ENCODE assay signal across 8 cellular contexts in the genomic region with DNA sequence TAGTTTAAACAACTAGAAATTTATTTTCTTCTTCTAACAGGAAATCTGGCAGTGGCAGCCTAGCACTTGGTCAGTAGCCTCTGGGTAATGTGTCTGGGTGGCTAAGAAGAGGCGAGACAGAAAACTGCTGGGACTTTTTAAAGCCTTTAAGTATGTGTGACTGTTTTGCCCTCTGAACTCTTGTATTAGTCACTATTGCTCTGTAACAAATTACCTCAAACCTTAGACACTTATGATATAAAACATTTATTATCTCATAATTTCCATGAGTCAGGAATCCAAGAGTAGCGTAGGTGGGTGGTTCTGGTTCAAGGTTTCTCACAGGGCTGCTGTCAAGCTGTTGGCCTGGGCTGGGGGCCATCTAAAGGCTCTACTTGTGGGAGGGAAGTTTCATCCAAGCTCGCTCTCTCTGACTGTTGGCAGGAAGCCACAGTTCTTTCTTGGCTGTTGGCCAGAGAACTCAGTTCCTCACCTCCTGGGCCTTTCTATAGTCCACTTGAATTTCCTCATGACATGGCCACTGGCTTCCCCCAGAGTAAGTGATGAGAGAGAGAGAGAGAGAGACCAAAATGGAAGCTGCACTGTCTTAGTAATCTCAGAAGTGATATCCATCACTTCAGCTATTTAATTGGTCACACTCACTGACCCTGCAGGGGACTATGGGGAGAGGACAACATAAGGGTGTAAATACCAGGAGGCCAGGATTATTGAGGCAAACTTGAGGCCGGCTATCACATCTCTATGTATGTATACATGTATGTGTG. TPM values are rescaled to one million over a fixed set of nuclear protein-coding genes. Genes with fewer than 3 reads are reported as not detected.
DNase-seq lines count a peak whose midpoint lies in the region; ATAC-seq, FAIRE-seq and TF ChIP-seq lines count a peak whose summit lies in the region.

No MANE protein-coding gene starts in this region.

- no peaks in the 10 kb centered on the region for H3K27me3 ChIP-seq in bronchial epithelial cell (ENCODE audit: control insufficient read depth, insufficient read depth, low read length)

- H3K4me3 ChIP-seq in AG09309 (ENCODE audit: control insufficient read depth, low read depth, low read length), result no peak overlapping the region
- H3K4me3 ChIP-seq in bronchial epithelial cell (ENCODE audit: low read depth, low read length), result no peak overlapping the region
- no peak overlapping the region for H3K4me3 ChIP-seq in lower leg skin (ENCODE audit: low read depth, poor library complexity, severe bottlenecking)

- H3K4me1 Mint-ChIP-seq in activated B cell treated with CpG ODN at 0.5 μM for 24 hours, result peaks cover 11% of the 10 kb centered on the region

- TF ChIP-seq CTCF in AG09309 (IDR thresholded peaks at IDR 0.05; ENCODE audit: control insufficient read depth, insufficient read depth, low read depth, low read length, missing control alignments) (no peak), activated B cell treated with CpG ODN at 0.5 μM for 24 hours (IDR thresholded peaks at IDR 0.05) (no peak), bronchial epithelial cell (IDR thresholded peaks at IDR 0.05; ENCODE audit: insufficient read depth, low read length, severe bottlenecking) (no peak), lower leg skin (IDR thresholded peaks at IDR 0.05) (no peak)

- no peaks in the 10 kb centered on the region for H3K36me3 Mint-ChIP-seq in activated B cell treated with CpG ODN at 0.5 μM for 24 hours (ENCODE audit: low read depth)

- intact Hi-C loops in activated B cell treated with CpG ODN at 0.5 μM for 24 hours (cut with micrococcal nuclease), result no loop called here
- intact Hi-C loops in lower leg skin (cut with DNase I; ENCODE audit: low total_unique reads), result no loop called here

- peak overlapping the region; percentile 15 for H3K27ac Mint-ChIP-seq in activated B cell treated with CpG ODN at 0.5 μM for 24 hours

- DNase-seq in AG09309 (ENCODE audit: low read depth), result peak; percentile 94
- peak; percentile 94 for DNase-seq in NCI-H1105 treated with DMSO at 0.1 percent for 48 hours (lab: John Stamatoyannopoulos, UW)
- no peak for DNase-seq in activated B cell treated with CpG ODN at 0.5 μM for 24 hours
- DNase-seq in bronchial epithelial cell (ENCODE audit: low read depth), result peak; percentile 99
- peak; percentile 80 to 96 for DNase-seq in lower leg skin (ENCODE audit: low spot score in 2 of 2)
- DNase-seq in stimulated activated CD4-positive, alpha-beta T cell treated with anti-CD3 and anti-CD28 coated beads, TNF-alpha, amount 100 ng/mL, for 24 hours (ENCODE audit: low read depth in 3 of 3), result peak; percentile 58 to 81 (median 77)
- no peak for DNase-seq in GM19238 (ENCODE audit: insufficient read length, low spot score)

- 42 to 45% methylated on average over 4 of the region's 4 CpGs for whole genome bisulfite sequencing in lower leg skin, 2 donors

- H3K9me3 Mint-ChIP-seq in activated B cell treated with CpG ODN at 0.5 μM for 24 hours, result no peaks in the 10 kb centered on the region

- H3K27me3 Mint-ChIP-seq in activated B cell treated with CpG ODN at 0.5 μM for 24 hours, result peaks cover 2% of the 10 kb centered on the region

- no peak for TF ChIP-seq POLR2A in lower leg skin (IDR thresholded peaks at IDR 0.05)

- FAIRE-seq in bronchial epithelial cell (lab: Jason Lieb, UNC), result no peak

- H3K4me3 Mint-ChIP-seq in activated B cell treated with CpG ODN at 0.5 μM for 24 hours, result no peak overlapping the region

- CTCF ChIA-PET in activated B cell treated with CpG ODN at 0.5 μM for 24 hours (lab: Charles Lee), result no interaction called here

- peak; percentile 73 for ATAC-seq in GM19395 (IDR thresholded peaks at IDR 0.05; ENCODE audit: unreplicated experiment)
- ATAC-seq in activated B cell treated with CpG ODN at 0.5 μM for 24 hours (ENCODE audit: low read depth), result peak; percentile 60

- POLR2A ChIA-PET in activated B cell treated with CpG ODN at 0.5 μM for 24 hours (lab: Charles Lee), result interaction anchor here (0.6 kb wide), 1 partner anchor 619 kb away, joined by 3 read pairs; no protein-coding TSS in a partner anchor

- H3K36me3 ChIP-seq in bronchial epithelial cell (ENCODE audit: control insufficient read depth, insufficient read depth, low read length), result no peaks in the 10 kb centered on the region

RNA-seq across cellular contexts. Expression of gene TBC1D22B, which starts 17.4 kb away (rescaled TPM):
- total RNA-seq in activated B cell treated with CpG ODN at 0.5 μM for 24 hours (10.7 and 11.1 TPM in 2 replicates), bronchial epithelial cell (4.7 and 6.7 TPM in 2 replicates), lower leg skin (10 to 100 TPM; 14.8 to 19.6 (median 17.6) TPM)

RNA-seq across cellular contexts. Expression of gene TMEM217, which starts 17.8 kb away (rescaled TPM):
- total RNA-seq in activated B cell treated with CpG ODN at 0.5 μM for 24 hours (0.54 and 1.0 TPM in 2 replicates), bronchial epithelial cell (0.26 and 0.38 TPM in 2 replicates), lower leg skin (1 to 10 TPM in 2 of 4 donors, under 1 TPM in 2; 0.46 to 2.3 (median 1.0) TPM)

Comparison
In these comparisons a context has a peak if more than half of its experiments do, and no peak if none do; other contexts are left out.
1. DNase-seq: peak in AG09309 (single experiment), NCI-H1105 treated with DMSO at 0.1 percent for 48 hours (single experiment), bronchial epithelial cell (single experiment), lower leg skin (2 of 2) and stimulated activated CD4-positive, alpha-beta T cell treated with anti-CD3 and anti-CD28 coated beads, TNF-alpha, amount 100 ng/mL, for 24 hours (3 of 3); none in activated B cell treated with CpG ODN at 0.5 μM for 24 hours (single experiment) and GM19238 (single experiment).